In genomic region chr20:62831854-62832211, GRCh38 we compare ENCODE assay signal across 2 cellular contexts.
TF ChIP-seq lines count a peak whose summit lies in the region.

No MANE protein-coding gene starts in this region.

TF ChIP-seq in GM12878, 131 proteins besides CTCF, POLR2A, EP300 and RAD21:
- TF ChIP-seq IRF4 (IDR thresholded peaks at IDR 0.05; ENCODE audit: low read depth, low read length) (no peak), RAD51 (IDR thresholded peaks at IDR 0.05) (no peak), PKNOX1 (IDR thresholded peaks at IDR 0.05) (no peak), HDAC2 (IDR thresholded peaks at IDR 0.05) (no peak)

TF ChIP-seq in liver, 16 proteins besides CTCF, POLR2A, EP300 and RAD21:
- no peak for TF ChIP-seq REST (IDR thresholded peaks at IDR 0.05)
- no peak for TF ChIP-seq TAF1 (conservative IDR thresholded peaks at IDR 0.05)
- no peak for TF ChIP-seq EGR1 (IDR thresholded peaks at IDR 0.05; ENCODE audit: low read depth in 2 of 2)
- TF ChIP-seq RXRA (IDR thresholded peaks at IDR 0.05): no peak
- TF ChIP-seq ATF3 (IDR thresholded peaks at IDR 0.05): no peak
- no peak for TF ChIP-seq ZBTB33 (IDR thresholded peaks at IDR 0.05)
- no peak for TF ChIP-seq HNF4G (IDR thresholded peaks at IDR 0.05)
- TF ChIP-seq NR2F2 (IDR thresholded peaks at IDR 0.05): no peak
- TF ChIP-seq GABPA (IDR thresholded peaks at IDR 0.05 in 1 of 2, conservative IDR thresholded peaks at IDR 0.05 in 1 of 2): no peak
